Comparison of ENCODE assay signal across 35 cellular contexts in genomic region chr7:120407015-120407414, GRCh38.
DNase-seq lines count a peak whose midpoint lies in the region; FAIRE-seq and TF ChIP-seq lines count a peak whose summit lies in the region.
"Had no signal": no experiment of that assay in that cellular context is flagged by ENCODE, and none has a peak within 500 bp of the region (broad histone marks: within the 10 kb centered on the region; RNA-seq: fewer than 3 reads in every experiment).

No MANE protein-coding gene starts in this region.

- no peak overlapping the region for H2AFZ ChIP-seq in mammary epithelial cell (ENCODE audit: low read depth, low read length)

- FAIRE-seq in GM12891 (lab: Jason Lieb, UNC), result peak; percentile 26
- FAIRE-seq: HTR-8/SVneo, K562 had no signal

- in situ Hi-C loops in mammary epithelial cell (cut with MboI; ENCODE audit: low sequenced_read_pairs in 2 of 2), result no loop called here

- intact Hi-C loops in mammary epithelial cell (cut with micrococcal nuclease) (no loop called here), lower leg skin (cut with DNase I; ENCODE audit: low total_unique reads) (no loop called here)

- H4K20me1 ChIP-seq in mammary epithelial cell (ENCODE audit: insufficient read depth, low read length), result no peaks in the 10 kb centered on the region
- H4K20me1 ChIP-seq: BLaER1 treated with 17β-estradiol and CSF1 and Interleukin-3, amounts not matched to agents 10 nM and 100 nM had no signal

- DNase-seq in GM12891 (ENCODE audit: insufficient read length, low spot score) (no peak), NCI-H460 (ENCODE audit: extremely low read depth, low read depth) (peak; percentile 34), mammary epithelial cell (peak; percentile 65), glomerular endothelial cell (ENCODE audit: extremely low read depth, low read depth, low spot score) (peak; percentile 14), NCI-H524 (lab: John Stamatoyannopoulos, UW) (no peak), lower leg skin (ENCODE audit: low spot score in 2 of 2) (no peak), NCI-H2081 treated with DMSO at 0.1 percent for 48 hours (lab: John Stamatoyannopoulos, UW) (no peak)
- DNase-seq in stimulated activated naive CD4-positive, alpha-beta T cell treated with Interleukin-2 at 50 U/mL for 16 hours (lab: John Stamatoyannopoulos, UW), result no peak
- DNase-seq: activated CD4-positive, alpha-beta T cell treated with anti-CD3 and anti-CD28 coated beads, Interleukin-2, amount 10 ng/mL, durations not matched to agents 7 days and 5 days; activated effector memory CD4-positive, alpha-beta T cell treated with Interleukin-2 at 50 U/mL for 16 hours; activated T-cell treated with anti-CD3 and anti-CD28 coated beads, Interleukin-2, amount 50 U/mL, for 1 hour; anterior cingulate cortex; effector memory CD8-positive, alpha-beta T cell; erythroblast; foreskin melanocyte; GOT3; heart right ventricle; kidney; left ventricle myocardium superior; MG63; NCI-H1105; NCI-H187 treated with DMSO at 0.1 percent for 48 hours; NCI-H2171 treated with DMSO at 0.1 percent for 48 hours; NCI-H526 treated with DMSO at 0.1 percent for 48 hours; posterior cingulate gyrus; stomach; T-helper 9 cell had no signal

- no peak overlapping the region for H3K9ac ChIP-seq in mammary epithelial cell (ENCODE audit: insufficient read depth, low read length)
- H3K9ac ChIP-seq: BLaER1 treated with 17β-estradiol and CSF1 and Interleukin-3, amounts not matched to agents 10 nM and 100 nM had no signal

- H3K79me2 ChIP-seq in mammary epithelial cell (ENCODE audit: insufficient read depth, low read length), result no peaks in the 10 kb centered on the region

- dilution Hi-C loops in mammary epithelial cell (cut with HindIII; ENCODE audit: low sequenced_read_pairs), result no loop called here

- H3K27me3 ChIP-seq in mammary epithelial cell (ENCODE audit: insufficient read depth, low read length), result no peaks in the 10 kb centered on the region
- H3K27me3 ChIP-seq: BLaER1 treated with 17β-estradiol and CSF1 and Interleukin-3, amounts not matched to agents 10 nM and 100 nM; cardiac muscle cell; heart right ventricle; MG63; right atrium auricular region; SJSA1; stomach; vagina had no signal

- TF ChIP-seq CTCF in mammary epithelial cell (conservative IDR thresholded peaks at IDR 0.05 in 1 of 2, IDR thresholded peaks at IDR 0.05 in 1 of 2; ENCODE audit: extremely low read depth in 1 of 2, insufficient read depth in 1 of 2, low read depth in 1 of 2, low read length in 2 of 2) (no peak), lower leg skin (IDR thresholded peaks at IDR 0.05) (no peak)

- no peak overlapping the region for H3K27ac ChIP-seq in mammary epithelial cell (ENCODE audit: insufficient read depth, low read depth, low read length)
- H3K27ac ChIP-seq: BLaER1 treated with 17β-estradiol and CSF1 and Interleukin-3, amounts not matched to agents 10 nM and 100 nM; cardiac muscle cell; coronary artery; heart right ventricle; right atrium auricular region; SJSA1; stomach; vagina had no signal

- H3K4me3 ChIP-seq in mammary epithelial cell (replicated peaks in 1 of 3; ENCODE audit: insufficient read depth in 1 of 3, low read depth in 2 of 3, low read length in 3 of 3), result no peak overlapping the region
- no peak overlapping the region for H3K4me3 ChIP-seq in lower leg skin (ENCODE audit: low read depth, poor library complexity, severe bottlenecking)
- H3K4me3 ChIP-seq: BLaER1 treated with 17β-estradiol and CSF1 and Interleukin-3, amounts not matched to agents 10 nM and 100 nM; cardiac muscle cell; coronary artery; heart right ventricle; K562; MG63; right atrium auricular region; SJSA1; stomach; vagina had no signal

- no TSS peak for BruUV-seq in mammary epithelial cell (replicated peaks; lab: Mats Ljungman, UMichigan)

- 89% methylated on average over 4 of the region's 4 CpGs for WGBS in mammary epithelial cell (ENCODE audit: low coverage, missing lambda C conversion rate)
- 73 to 74% methylated on average over 4 of the region's 4 CpGs for WGBS in lower leg skin, 2 donors

- no peaks in the 10 kb centered on the region for H3K36me3 ChIP-seq in mammary epithelial cell (ENCODE audit: insufficient read depth, low read length)
- H3K36me3 ChIP-seq: BLaER1 treated with 17β-estradiol and CSF1 and Interleukin-3, amounts not matched to agents 10 nM and 100 nM; cardiac muscle cell; heart right ventricle; MG63; right atrium auricular region; SJSA1; stomach; vagina had no signal

- peaks cover 10% of the 10 kb centered on the region for H3K4me1 ChIP-seq in mammary epithelial cell (ENCODE audit: insufficient read depth, low read length)
- H3K4me1 ChIP-seq: heart right ventricle, right atrium auricular region, stomach, vagina had no signal

- TF ChIP-seq POLR2A in GM12891 (IDR thresholded peaks at IDR 0.05; ENCODE audit: low read depth, low read length) (0 out of 2 replicates have a peak, but pooled peaks have one; percentile 55), lower leg skin (IDR thresholded peaks at IDR 0.05) (no peak)

- CTCF ChIA-PET in mammary epithelial cell (lab: Charles Lee; ENCODE audit: low non-redundant PET), result no interaction called here

- no peak overlapping the region for H3K4me2 ChIP-seq in mammary epithelial cell (ENCODE audit: insufficient read depth, low read depth, low read length)
- H3K4me2 ChIP-seq: BLaER1 treated with 17β-estradiol and CSF1 and Interleukin-3, amounts not matched to agents 10 nM and 100 nM had no signal

- H3K9me3 ChIP-seq in mammary epithelial cell (replicated peaks; ENCODE audit: insufficient read depth, low read length), result no peaks in the 10 kb centered on the region
- H3K9me3 ChIP-seq: BLaER1 treated with 17β-estradiol and CSF1 and Interleukin-3, amounts not matched to agents 10 nM and 100 nM; MG63; right atrium auricular region; SJSA1; stomach; vagina had no signal

TF ChIP-seq in GM12891, 5 proteins besides CTCF, POLR2A, EP300 and RAD21:
- TF ChIP-seq POLR2AphosphoS5 (IDR thresholded peaks at IDR 0.05; ENCODE audit: low read depth, low read length), result no peak
- TF ChIP-seq SPI1 (IDR thresholded peaks at IDR 0.05; ENCODE audit: low read depth, low read length), result no peak
- TF ChIP-seq PAX5 (IDR thresholded peaks at IDR 0.05; ENCODE audit: insufficient read depth, low read length, severe bottlenecking), result no peak
- TF ChIP-seq TAF1 (IDR thresholded peaks at IDR 0.05; ENCODE audit: low read depth, low read length), result no peak
- TF ChIP-seq POU2F2 (IDR thresholded peaks at IDR 0.05; ENCODE audit: low read depth, low read length), result no peak

Comparison
In these comparisons a context has a peak if more than half of its experiments do, and no peak if none do; other contexts are left out.
1. DNase-seq: peak in NCI-H460 (single experiment), mammary epithelial cell (single experiment) and glomerular endothelial cell (single experiment); none in GM12891 (single experiment), NCI-H524 (0 of 2), lower leg skin (0 of 2), stimulated activated naive CD4-positive, alpha-beta T cell treated with Interleukin-2 at 50 U/mL for 16 hours (single experiment) and NCI-H2081 treated with DMSO at 0.1 percent for 48 hours (single experiment).